ENCODE assay signal across 9 cellular contexts in genomic region chr22:23243006-23243573, GRCh38.
DNase-seq lines count a peak whose midpoint lies in the region; TF ChIP-seq lines count a peak whose summit lies in the region.
"Had no signal": no experiment of that assay in that cellular context is flagged by ENCODE, and none has a peak within 500 bp of the region (broad histone marks: within the 10 kb centered on the region; RNA-seq: fewer than 3 reads in every experiment).

No MANE protein-coding gene starts in this region.

- H3K9ac ChIP-seq in HUES6 (ENCODE audit: low read length): peak overlapping the region; percentile 71
- H3K9ac ChIP-seq in iPS-18a (ENCODE audit: low read length): peak overlapping the region; percentile 67

- no peak for TF ChIP-seq CTCF in tibial artery (IDR thresholded peaks at IDR 0.05)

- H3K36me3 ChIP-seq in HUES6 (ENCODE audit: control insufficient read depth, insufficient read depth, low read length) (no peaks in the 10 kb centered on the region), iPS-18a (ENCODE audit: control insufficient read depth, low read depth, low read length) (no peaks in the 10 kb centered on the region), tibial artery (no peaks in the 10 kb centered on the region)

- no peaks in the 10 kb centered on the region for H3K9me3 ChIP-seq in HUES6 (ENCODE audit: control insufficient read depth, insufficient read depth, low read depth, low read length)
- H3K9me3 ChIP-seq in iPS-18a (ENCODE audit: control insufficient read depth, low read depth, low read length): no peaks in the 10 kb centered on the region
- H3K9me3 ChIP-seq in tibial artery: no peaks in the 10 kb centered on the region

- peak; percentile 78 for DNase-seq in activated CD8-positive, alpha-beta memory T cell treated with anti-CD3 and anti-CD28 coated beads, Interleukin-2, amount 50 U/mL, for 48 hours
- DNase-seq in stimulated activated CD8-positive, alpha-beta memory T cell treated with anti-CD3 and anti-CD28 coated beads, Interleukin-2, amount 100 ng/mL, for 1 hour (ENCODE audit: low read depth in 2 of 2): peak; percentile 23 to 36
- no peak for DNase-seq in tibial artery
- DNase-seq in EL: no peak
- DNase-seq in ACHN: no peak
- no peak for DNase-seq in NCI-H526 treated with DMSO at 0.1 percent for 48 hours (lab: John Stamatoyannopoulos, UW)
- DNase-seq: NCI-H1436 had no signal

- H3K27ac ChIP-seq in HUES6 (ENCODE audit: low read depth, low read length) (peak overlapping the region; percentile 83), iPS-18a (ENCODE audit: low read length) (peak overlapping the region; percentile 92), tibial artery (peak overlapping the region in 1 of 2 donors; percentile 8)

- H3K27me3 ChIP-seq in HUES6 (ENCODE audit: control insufficient read depth, insufficient read depth, low read length) (no peaks in the 10 kb centered on the region), iPS-18a (ENCODE audit: control insufficient read depth, insufficient read depth, low read length) (no peaks in the 10 kb centered on the region), tibial artery (no peaks in the 10 kb centered on the region)

- in situ Hi-C loops in ACHN (cut with HindIII; ENCODE audit: low pct_ligation_motif_present, low pct_unique_long_range_greater_than_20kb, low sequenced_read_pairs): no loop called here

- H3K4me3 ChIP-seq in HUES6 (ENCODE audit: low read depth, low read length): peak overlapping the region; percentile 50
- peak overlapping the region; percentile 57 for H3K4me3 ChIP-seq in iPS-18a (ENCODE audit: low read length)
- H3K4me3 ChIP-seq in tibial artery: no peak overlapping the region

- peaks cover 58% of the 10 kb centered on the region for H3K4me1 ChIP-seq in HUES6 (ENCODE audit: control insufficient read depth, insufficient read depth, low read length)
- H3K4me1 ChIP-seq in iPS-18a (ENCODE audit: control insufficient read depth, low read depth, low read length): peaks cover 53% of the 10 kb centered on the region
- H3K4me1 ChIP-seq in tibial artery: peaks cover 0 to 89% (median 46%) of the 10 kb centered on the region in 4 donors

- intact Hi-C loops in tibial artery (cut with DNase I; ENCODE audit: low total_unique reads): loop anchor here (10.0 kb wide), 1 partner anchor 48 kb away; no protein-coding TSS in a partner anchor

Comparison
In these comparisons a context has a peak if more than half of its experiments do, and no peak if none do; other contexts are left out.
1. H3K4me3 ChIP-seq: peak in HUES6 (single experiment) and iPS-18a (single experiment); none in tibial artery (0 of 2).
2. DNase-seq: peak in activated CD8-positive, alpha-beta memory T cell treated with anti-CD3 and anti-CD28 coated beads, Interleukin-2, amount 50 U/mL, for 48 hours (single experiment) and stimulated activated CD8-positive, alpha-beta memory T cell treated with anti-CD3 and anti-CD28 coated beads, Interleukin-2, amount 100 ng/mL, for 1 hour (2 of 2); none in tibial artery (0 of 2), EL (single experiment), ACHN (single experiment) and NCI-H526 treated with DMSO at 0.1 percent for 48 hours (single experiment).